In genomic region chr6:4666886-4667513, GRCh38 we compare ENCODE assay signal across 17 cellular contexts.
A peak's percentile ranks its signal among the peaks of the same experiment; 100 is the strongest.
DNase-seq lines count a peak whose midpoint lies in the region; ATAC-seq and TF ChIP-seq lines count a peak whose summit lies in the region.
"Had no signal": no experiment of that assay in that cellular context is flagged by ENCODE, and none has a peak within 500 bp of the region (broad histone marks: within the 10 kb centered on the region; RNA-seq: fewer than 3 reads in every experiment).

No MANE protein-coding gene starts in this region.

- no peaks in the 10 kb centered on the region for H3K79me2 ChIP-seq in H9 (ENCODE audit: insufficient read depth, low read length)

- H3K4me2 ChIP-seq in H9 (ENCODE audit: insufficient read depth, insufficient read length, low read length) = no peak overlapping the region
- H3K4me2 ChIP-seq: BLaER1 had no signal

- no peak overlapping the region for H2BK15ac ChIP-seq in H9 (ENCODE audit: low read depth, low read length)

- no peak overlapping the region for H3K14ac ChIP-seq in H9 (ENCODE audit: insufficient read depth, low read length)

- no peak overlapping the region for H2BK20ac ChIP-seq in H9 (ENCODE audit: low read depth, low read length, poor library complexity, severe bottlenecking)

- no peaks in the 10 kb centered on the region; a peak in 1 of 7 replicates for H3K36me3 Mint-ChIP-seq in H9 (ENCODE audit: insufficient read depth in 1 of 3, low read depth in 3 of 3)
- H3K36me3 Mint-ChIP-seq in stimulated activated naive B cell treated with anti-CD40 and anti-IgM and Interleukin-4, amounts not matched to agents 10 μg/mL and 1 μg/mL and 100 μg/mL, for 72 hours = no peaks in the 10 kb centered on the region
- H3K36me3 Mint-ChIP-seq: CD14-positive monocyte; CD4-positive, alpha-beta memory T cell had no signal

- H4K8ac ChIP-seq in H9 (replicated peaks; ENCODE audit: insufficient read length, low read depth, low read length) = no peak overlapping the region

- H3T11ph ChIP-seq in H9 (ENCODE audit: low read length) = no peak overlapping the region

- no peak for ATAC-seq in left lobe of liver
- ATAC-seq in stimulated activated naive B cell treated with anti-CD40 and anti-IgM and Interleukin-4, amounts not matched to agents 10 μg/mL and 1 μg/mL and 100 μg/mL, for 72 hours (replicated peaks) = no peak
- ATAC-seq in stimulated activated naive CD8-positive, alpha-beta T cell treated with anti-CD3 and anti-CD28 coated beads, Interleukin-15, amount 100 ng/mL, for 72 hours = no peak
- no peak for ATAC-seq in GM21717 (IDR thresholded peaks at IDR 0.05; ENCODE audit: unreplicated experiment)
- ATAC-seq in lower lobe of right lung = no peak
- ATAC-seq: HCT116 had no signal

- no peak overlapping the region for H2AFZ ChIP-seq in H9 (ENCODE audit: low read length)
- H2AFZ ChIP-seq: GM23248 had no signal

- no peak overlapping the region for H3K56ac ChIP-seq in H9 (ENCODE audit: insufficient read length, low read depth, low read length)

- H3K4me3 Mint-ChIP-seq in H9 = no peak overlapping the region
- H3K4me3 Mint-ChIP-seq in stimulated activated naive B cell treated with anti-CD40 and anti-IgM and Interleukin-4, amounts not matched to agents 10 μg/mL and 1 μg/mL and 100 μg/mL, for 72 hours = no peak overlapping the region
- no peak overlapping the region for H3K4me3 Mint-ChIP-seq in stimulated activated naive CD8-positive, alpha-beta T cell treated with anti-CD3 and anti-CD28 coated beads, Interleukin-15, amount 100 ng/mL, for 72 hours
- H3K4me3 Mint-ChIP-seq: CD14-positive monocyte; CD4-positive, alpha-beta memory T cell had no signal

- H3K79me1 ChIP-seq in H9 (ENCODE audit: insufficient read depth, low read depth, low read length, poor library complexity, severe bottlenecking) = no peaks in the 10 kb centered on the region

- no peak overlapping the region for H3K27ac Mint-ChIP-seq in H9
- peak overlapping the region; percentile 11 for H3K27ac Mint-ChIP-seq in stimulated activated naive B cell treated with anti-CD40 and anti-IgM and Interleukin-4, amounts not matched to agents 10 μg/mL and 1 μg/mL and 100 μg/mL, for 72 hours
- H3K27ac Mint-ChIP-seq in stimulated activated naive CD8-positive, alpha-beta T cell treated with anti-CD3 and anti-CD28 coated beads, Interleukin-15, amount 100 ng/mL, for 72 hours = peak overlapping the region in 1 of 2 donors; percentile 79
- H3K27ac Mint-ChIP-seq: CD14-positive monocyte; CD4-positive, alpha-beta memory T cell had no signal

- no peak overlapping the region for H4K91ac ChIP-seq in H9 (ENCODE audit: insufficient read length, low read depth, low read length)

- no peak overlapping the region for H2BK120ac ChIP-seq in H9 (ENCODE audit: low read depth, low read length, poor library complexity, severe bottlenecking)

- H4K5ac ChIP-seq in H9 (ENCODE audit: insufficient read length, low read depth, low read length) = no peak overlapping the region

- no peaks in the 10 kb centered on the region for H3K23me2 ChIP-seq in H9 (ENCODE audit: insufficient read length, low read depth, low read length, poor library complexity, severe bottlenecking)

- H3K27me3 ChIP-seq in H9 (ENCODE audit: insufficient read depth, low read length) (no peaks in the 10 kb centered on the region), lower lobe of right lung (ENCODE audit: low read depth) (no peaks in the 10 kb centered on the region)
- H3K27me3 ChIP-seq: BLaER1 had no signal

- DNase-seq in H9 = peak; percentile 8
- DNase-seq in ecto neural progenitor cell (ENCODE audit: low spot score) = peak; percentile 13
- peak; percentile 22 for DNase-seq in left lobe of liver (ENCODE audit: low spot score)
- DNase-seq in stimulated activated naive B cell treated with anti-CD40 and anti-IgM and Interleukin-4, amounts not matched to agents 10 μg/mL and 1 μg/mL and 100 μg/mL, for 72 hours = no peak
- no peak for DNase-seq in GM19238 (ENCODE audit: insufficient read length, low spot score)
- no peak for DNase-seq in stimulated activated naive CD8-positive, alpha-beta T cell treated with anti-CD3 and anti-CD28 coated beads, Interleukin-15, amount 100 ng/mL, for 72 hours
- DNase-seq in lower lobe of right lung = no peak
- DNase-seq: 8988T; CD4-positive, alpha-beta memory T cell; DMS79 treated with DMSO at 0.1 percent for 48 hours; GF-D8; GM23248; IMR-90 had no signal

- H3K4me1 Mint-ChIP-seq in H9 = peaks cover 11 to 20% of the 10 kb centered on the region in 2 experiments
- no peaks in the 10 kb centered on the region for H3K4me1 Mint-ChIP-seq in stimulated activated naive B cell treated with anti-CD40 and anti-IgM and Interleukin-4, amounts not matched to agents 10 μg/mL and 1 μg/mL and 100 μg/mL, for 72 hours
- no peaks in the 10 kb centered on the region for H3K4me1 Mint-ChIP-seq in stimulated activated naive CD8-positive, alpha-beta T cell treated with anti-CD3 and anti-CD28 coated beads, Interleukin-15, amount 100 ng/mL, for 72 hours
- H3K4me1 Mint-ChIP-seq: CD14-positive monocyte; CD4-positive, alpha-beta memory T cell had no signal

- no peak overlapping the region for H2BK5ac ChIP-seq in H9 (ENCODE audit: insufficient read length, low read length)

- TF ChIP-seq CTCF in H9 (conservative IDR thresholded peaks at IDR 0.05) (no peak), lower lobe of right lung (IDR thresholded peaks at IDR 0.05) (no peak)

- intact Hi-C loops in lower lobe of right lung (cut with DNase I) = no loop called here

- no peak overlapping the region for H2AK5ac ChIP-seq in H9 (ENCODE audit: insufficient read length, low read length)

- WGBS in H9 (ENCODE audit: extremely low coverage, insufficient read length, low lambda C conversion rate) = no CpG with 5 or more reads among the region's 3 CpGs

- no peak overlapping the region for H3K4ac ChIP-seq in H9 (ENCODE audit: low read depth, low read length)

- H3K23ac ChIP-seq in H9 (ENCODE audit: insufficient read length, low read depth, low read length) = no peak overlapping the region

- H4K20me1 ChIP-seq in H9 (ENCODE audit: control insufficient read depth, insufficient read depth, insufficient read length) = no peaks in the 10 kb centered on the region
- H4K20me1 ChIP-seq: BLaER1 had no signal

- H3K4me3 ChIP-seq in lower lobe of right lung = no peak overlapping the region
- H3K4me3 ChIP-seq: BLaER1, GM23248 had no signal

- no peaks in the 10 kb centered on the region for H3K9me3 ChIP-seq in H9 (ENCODE audit: control insufficient read depth, low read depth, low read length)
- no peaks in the 10 kb centered on the region for H3K9me3 ChIP-seq in lower lobe of right lung
- H3K9me3 ChIP-seq: BLaER1 had no signal

- no peaks in the 10 kb centered on the region; a peak in 2 of 5 replicates for H3K9me3 Mint-ChIP-seq in H9
- no peaks in the 10 kb centered on the region for H3K9me3 Mint-ChIP-seq in stimulated activated naive B cell treated with anti-CD40 and anti-IgM and Interleukin-4, amounts not matched to agents 10 μg/mL and 1 μg/mL and 100 μg/mL, for 72 hours
- no peaks in the 10 kb centered on the region for H3K9me3 Mint-ChIP-seq in stimulated activated naive CD8-positive, alpha-beta T cell treated with anti-CD3 and anti-CD28 coated beads, Interleukin-15, amount 100 ng/mL, for 72 hours
- H3K9me3 Mint-ChIP-seq: CD4-positive, alpha-beta memory T cell had no signal

- H3K18ac ChIP-seq in H9 (ENCODE audit: insufficient read length, low read depth, low read length) = no peak overlapping the region

- H3K9ac ChIP-seq in H9 (ENCODE audit: extremely low read depth, insufficient read length, low read length) = no peak overlapping the region
- H3K9ac ChIP-seq: BLaER1, GM23248 had no signal

- H3K4me1 ChIP-seq in H9 (ENCODE audit: insufficient read depth, low read length) (no peaks in the 10 kb centered on the region; the same call in 1 of the 2 replicates), lower lobe of right lung (no peaks in the 10 kb centered on the region)
- H3K4me1 ChIP-seq: BLaER1 had no signal

- no peak overlapping the region for H3K27ac ChIP-seq in H9 (ENCODE audit: insufficient read length, low read depth, low read length)
- no peak overlapping the region for H3K27ac ChIP-seq in lower lobe of right lung
- H3K27ac ChIP-seq: BLaER1, GM23248 had no signal

- no peaks in the 10 kb centered on the region for H3K36me3 ChIP-seq in lower lobe of right lung
- H3K36me3 ChIP-seq: BLaER1 had no signal

- H2BK12ac ChIP-seq in H9 (ENCODE audit: insufficient read length, low read depth, low read length) = no peak overlapping the region

- peaks cover 22% of the 10 kb centered on the region for H3K27me3 Mint-ChIP-seq in H9 (ENCODE audit: low read depth)
- peaks cover 5 to 11% of the 10 kb centered on the region in 2 donors for H3K27me3 Mint-ChIP-seq in stimulated activated naive B cell treated with anti-CD40 and anti-IgM and Interleukin-4, amounts not matched to agents 10 μg/mL and 1 μg/mL and 100 μg/mL, for 72 hours
- peaks cover 22% of the 10 kb centered on the region for H3K27me3 Mint-ChIP-seq in stimulated activated naive CD8-positive, alpha-beta T cell treated with anti-CD3 and anti-CD28 coated beads, Interleukin-15, amount 100 ng/mL, for 72 hours

Comparison
In these comparisons a context has a peak if more than half of its experiments do, and no peak if none do; other contexts are left out.
1. DNase-seq: peak in H9 (single experiment), ecto neural progenitor cell (single experiment) and left lobe of liver (single experiment); none in stimulated activated naive B cell treated with anti-CD40 and anti-IgM and Interleukin-4, amounts not matched to agents 10 μg/mL and 1 μg/mL and 100 μg/mL, for 72 hours (single experiment), GM19238 (single experiment), stimulated activated naive CD8-positive, alpha-beta T cell treated with anti-CD3 and anti-CD28 coated beads, Interleukin-15, amount 100 ng/mL, for 72 hours (0 of 2) and lower lobe of right lung (single experiment).